ENCODE assay signal across 2 cellular contexts in genomic region chr3:11588338-11588737, GRCh38.
TF ChIP-seq lines count a peak whose summit lies in the region.

No MANE protein-coding gene starts in this region.

TF ChIP-seq in HEK293T, 16 proteins besides CTCF, POLR2A, EP300 and RAD21:
- TF ChIP-seq BHLHE40 (IDR thresholded peaks at IDR 0.05; ENCODE audit: borderline replicate concordance) (no peak), PKNOX1 (IDR thresholded peaks at IDR 0.05) (no peak), ZNF384 (IDR thresholded peaks at IDR 0.05) (no peak), FOXK2 (IDR thresholded peaks at IDR 0.05) (no peak), SP1 (IDR thresholded peaks at IDR 0.05) (no peak), ARNT (IDR thresholded peaks at IDR 0.05) (no peak), FOXA1 (IDR thresholded peaks at IDR 0.05) (no peak), ELF4 (IDR thresholded peaks at IDR 0.05) (no peak), TARDBP (IDR thresholded peaks at IDR 0.05) (no peak), FOXM1 (IDR thresholded peaks at IDR 0.05; ENCODE audit: borderline replicate concordance) (no peak), LEF1 (IDR thresholded peaks at IDR 0.05; ENCODE audit: borderline replicate concordance) (no peak)
TF ChIP-seq in HEK293T: peak in this region for 0.

TF ChIP-seq in HepG2, 621 proteins besides CTCF, POLR2A, EP300 and RAD21:
- no peak for TF ChIP-seq ZNF451 (CRISPR knock-in tag; IDR thresholded peaks at IDR 0.05)
- no peak for TF ChIP-seq ZBTB46 (CRISPR knock-in tag; IDR thresholded peaks at IDR 0.05; ENCODE audit: borderline replicate concordance)
- no peak for TF ChIP-seq JUNB (CRISPR knock-in tag; IDR thresholded peaks at IDR 0.05; ENCODE audit: borderline replicate concordance)
- TF ChIP-seq LCORL (IDR thresholded peaks at IDR 0.05): no peak
- TF ChIP-seq LCORL (CRISPR knock-in tag; IDR thresholded peaks at IDR 0.05): no peak
- TF ChIP-seq CENPX (CRISPR knock-in tag; IDR thresholded peaks at IDR 0.05): no peak
- TF ChIP-seq SMYD3 (CRISPR knock-in tag; IDR thresholded peaks at IDR 0.05): no peak
- TF ChIP-seq MTF1 (CRISPR knock-in tag; IDR thresholded peaks at IDR 0.05): no peak
- TF ChIP-seq, protein P1, sequence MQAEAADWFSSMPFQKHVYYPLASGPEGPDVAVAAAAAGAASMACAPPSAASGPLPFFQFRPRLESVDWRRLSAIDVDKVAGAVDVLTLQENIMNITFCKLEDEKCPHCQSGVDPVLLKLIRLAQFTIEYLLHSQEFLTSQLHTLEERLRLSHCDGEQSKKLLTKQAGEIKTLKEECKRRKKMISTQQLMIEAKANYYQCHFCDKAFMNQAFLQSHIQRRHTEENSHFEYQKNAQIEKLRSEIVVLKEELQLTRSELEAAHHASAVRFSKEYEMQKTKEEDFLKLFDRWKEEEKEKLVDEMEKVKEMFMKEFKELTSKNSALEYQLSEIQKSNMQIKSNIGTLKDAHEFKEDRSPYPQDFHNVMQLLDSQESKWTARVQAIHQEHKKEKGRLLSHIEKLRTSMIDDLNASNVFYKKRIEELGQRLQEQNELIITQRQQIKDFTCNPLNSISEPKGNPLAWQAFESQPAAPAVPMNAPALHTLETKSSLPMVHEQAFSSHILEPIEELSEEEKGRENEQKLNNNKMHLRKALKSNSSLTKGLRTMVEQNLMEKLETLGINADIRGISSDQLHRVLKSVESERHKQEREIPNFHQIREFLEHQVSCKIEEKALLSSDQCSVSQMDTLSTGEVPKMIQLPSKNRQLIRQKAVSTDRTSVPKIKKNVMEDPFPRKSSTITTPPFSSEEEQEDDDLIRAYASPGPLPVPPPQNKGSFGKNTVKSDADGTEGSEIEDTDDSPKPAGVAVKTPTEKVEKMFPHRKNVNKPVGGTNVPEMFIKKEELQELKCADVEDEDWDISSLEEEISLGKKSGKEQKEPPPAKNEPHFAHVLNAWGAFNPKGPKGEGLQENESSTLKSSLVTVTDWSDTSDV (CRISPR knock-in tag; IDR thresholded peaks at IDR 0.05): no peak
- TF ChIP-seq ZNF205 (CRISPR knock-in tag; IDR thresholded peaks at IDR 0.05): no peak
- TF ChIP-seq TEAD3 (CRISPR knock-in tag; optimal IDR thresholded peaks at IDR 0.05; ENCODE audit: borderline replicate concordance): no peak
- TF ChIP-seq NFE2L1 (CRISPR knock-in tag; IDR thresholded peaks at IDR 0.05; ENCODE audit: borderline replicate concordance): no peak
- TF ChIP-seq MBD4 (IDR thresholded peaks at IDR 0.05; ENCODE audit: borderline replicate concordance, low read length): no peak
- no peak for TF ChIP-seq KIAA2018 (CRISPR knock-in tag; IDR thresholded peaks at IDR 0.05; ENCODE audit: borderline replicate concordance)
